In genomic region chr6:12992770-12993169, GRCh38 we compare ENCODE assay signal across 20 cellular contexts.
"Had no signal": no experiment of that assay in that cellular context is flagged by ENCODE, and none has a peak within 500 bp of the region (broad histone marks: within the 10 kb centered on the region; RNA-seq: fewer than 3 reads in every experiment).

No MANE protein-coding gene starts in this region.

- H3K27ac ChIP-seq: coronary artery, esophagus squamous epithelium, psoas muscle, tibial artery had no signal

- DNase-seq: activated CD4-positive, alpha-beta memory T cell treated with anti-CD3 and anti-CD28 coated beads, Interleukin-2, amount 10 ng/mL, durations not matched to agents 7 days and 5 days; activated CD4-positive, alpha-beta T cell treated with anti-CD3 and anti-CD28 coated beads, Interleukin-2, amount 10 ng/mL, durations not matched to agents 24 days and 14 days; activated effector memory CD4-positive, alpha-beta T cell treated with Interleukin-2 at 50 U/mL for 16 hours; activated naive CD4-positive, alpha-beta T cell treated with anti-CD3 and anti-CD28 coated beads for 36 hours; activated naive CD8-positive, alpha-beta T cell treated with anti-CD3 and anti-CD28 coated beads, Interleukin-2, amount 10 ng/mL, durations not matched to agents 7 days and 5 days; activated T-cell treated with anti-CD3 and anti-CD28 coated beads, Interleukin-2, amount 50 U/mL, for 72 hours; amniotic stem cell; endodermal cell; esophagus squamous epithelium; heart right ventricle; left ventricle myocardium superior; mammary epithelial cell; natural killer cell; psoas muscle; spleen; stimulated activated CD4-positive, alpha-beta T cell treated with anti-CD3 and anti-CD28 coated beads, Interleukin-4, amount 100 ng/mL, for 24 hours; T-helper 17 cell; tibial artery had no signal

- H3K36me3 ChIP-seq: esophagus squamous epithelium, heart right ventricle, right atrium auricular region, spleen, tibial artery had no signal

- H3K4me3 ChIP-seq: coronary artery, esophagus squamous epithelium, psoas muscle, tibial artery had no signal

- ATAC-seq: activated T-cell treated with anti-CD3 and anti-CD28 coated beads, Interleukin-2, amount 50 U/mL, for 72 hours; left ventricle myocardium superior; natural killer cell; psoas muscle; T-helper 17 cell had no signal

- H3K9me3 ChIP-seq: esophagus squamous epithelium, psoas muscle had no signal

- H3K4me1 ChIP-seq: esophagus squamous epithelium, psoas muscle, right atrium auricular region, spleen had no signal

- H3K27me3 ChIP-seq: esophagus squamous epithelium, heart right ventricle, right atrium auricular region, spleen, tibial artery had no signal
